Comparison of ENCODE assay signal across 33 cellular contexts in genomic region chr13:106450991-106451390, GRCh38.
"Had no signal": no experiment of that assay in that cellular context is flagged by ENCODE, and none has a peak within 500 bp of the region (broad histone marks: within the 10 kb centered on the region; RNA-seq: fewer than 3 reads in every experiment).

No MANE protein-coding gene starts in this region.

- H3K27ac ChIP-seq: ascending aorta, VCaP had no signal

- H3K36me3 ChIP-seq: ascending aorta had no signal

- H3K9me3 Mint-ChIP-seq: activated CD4-positive, alpha-beta memory T cell treated with anti-CD3 and anti-CD28 coated beads, Interleukin-2, amount 10 ng/mL, durations not matched to agents 7 days and 5 days; activated CD4-positive, alpha-beta T cell treated with anti-CD3 and anti-CD28 coated beads, Interleukin-2, amount 10 ng/mL, durations not matched to agents 7 days and 5 days; activated naive CD4-positive, alpha-beta T cell treated with anti-CD3 and anti-CD28 coated beads, Interleukin-2, amount 10 ng/mL, durations not matched to agents 7 days and 5 days; activated naive CD8-positive, alpha-beta T cell treated with anti-CD3 and anti-CD28 coated beads, Interleukin-2, amount 10 ng/mL, durations not matched to agents 7 days and 5 days; activated naive CD8-positive, alpha-beta T cell treated with anti-CD3 and anti-CD28 coated beads, Interleukin-2, amount 50 U/mL, for 24 hours; activated T-cell treated with anti-CD3 and anti-CD28 coated beads, Interleukin-2, amount 50 U/mL, for 24 hours; activated T-helper 2 cell treated with anti-CD3 and anti-CD28 coated beads, Interferon-gamma antibody, Interleukin-2, Interleukin-4, amounts not matched to agents 10 μg/mL and 5 μg/mL and 100 μg/mL, durations not matched to agents 14 hours and 24 hours and 36 hours; T-cell; T-helper 2 cell treated with Interferon-gamma antibody and Interleukin-4, amounts not matched to agents 5 μg/mL and 100 μg/mL, for 36 hours had no signal

- H3K9me3 ChIP-seq: ascending aorta had no signal

- ATAC-seq: activated CD4-positive, alpha-beta T cell treated with anti-CD3 and anti-CD28 coated beads for 36 hours; activated CD4-positive, CD25-positive, alpha-beta regulatory T cell treated with anti-CD3 and anti-CD28 coated beads, Interleukin-2, amount 50 U/mL, for 24 hours; activated CD8-positive, alpha-beta memory T cell treated with anti-CD3 and anti-CD28 coated beads, Interleukin-2, amount 10 ng/mL, durations not matched to agents 7 days and 5 days; activated CD8-positive, alpha-beta T cell treated with anti-CD3 and anti-CD28 coated beads, Interleukin-2, amount 10 ng/mL, durations not matched to agents 7 days and 5 days; activated naive CD8-positive, alpha-beta T cell treated with anti-CD3 and anti-CD28 coated beads, Interleukin-2, amount 50 U/mL, for 24 hours; T-helper 17 cell had no signal

- H3K4me1 Mint-ChIP-seq: activated CD4-positive, alpha-beta memory T cell treated with anti-CD3 and anti-CD28 coated beads, Interleukin-2, amount 10 ng/mL, durations not matched to agents 7 days and 5 days; activated CD4-positive, alpha-beta T cell treated with anti-CD3 and anti-CD28 coated beads for 36 hours; activated CD4-positive, alpha-beta T cell treated with anti-CD3 and anti-CD28 coated beads, Interleukin-2, amount 10 ng/mL, durations not matched to agents 7 days and 5 days; activated CD8-positive, alpha-beta memory T cell treated with anti-CD3 and anti-CD28 coated beads, Interleukin-2, amount 10 ng/mL, durations not matched to agents 7 days and 5 days; activated naive CD4-positive, alpha-beta T cell treated with anti-CD3 and anti-CD28 coated beads, Interleukin-2, amount 10 ng/mL, durations not matched to agents 7 days and 5 days; activated naive CD4-positive, alpha-beta T cell treated with anti-CD3 and anti-CD28 coated beads, Interleukin-2, amount 50 U/mL, for 24 hours; activated naive CD8-positive, alpha-beta T cell treated with anti-CD3 and anti-CD28 coated beads, Interleukin-2, amount 10 ng/mL, durations not matched to agents 7 days and 5 days; activated naive CD8-positive, alpha-beta T cell treated with anti-CD3 and anti-CD28 coated beads, Interleukin-2, amount 50 U/mL, for 24 hours; T-cell; T-helper 17 cell had no signal

- H3K4me3 Mint-ChIP-seq: activated CD4-positive, alpha-beta memory T cell treated with anti-CD3 and anti-CD28 coated beads, Interleukin-2, amount 10 ng/mL, durations not matched to agents 7 days and 5 days; activated CD4-positive, alpha-beta T cell treated with anti-CD3 and anti-CD28 coated beads for 36 hours; activated CD4-positive, alpha-beta T cell treated with anti-CD3 and anti-CD28 coated beads, Interleukin-2, amount 10 ng/mL, durations not matched to agents 7 days and 5 days; activated CD8-positive, alpha-beta memory T cell treated with anti-CD3 and anti-CD28 coated beads, Interleukin-2, amount 10 ng/mL, durations not matched to agents 7 days and 5 days; activated CD8-positive, alpha-beta T cell treated with anti-CD3 and anti-CD28 coated beads, Interleukin-2, amount 10 ng/mL, durations not matched to agents 7 days and 5 days; activated naive CD4-positive, alpha-beta T cell treated with anti-CD3 and anti-CD28 coated beads, Interleukin-2, amount 10 ng/mL, durations not matched to agents 7 days and 5 days; activated naive CD4-positive, alpha-beta T cell treated with anti-CD3 and anti-CD28 coated beads, Interleukin-2, amount 50 U/mL, for 24 hours; activated naive CD8-positive, alpha-beta T cell; activated naive CD8-positive, alpha-beta T cell treated with anti-CD3 and anti-CD28 coated beads, Interleukin-2, amount 10 ng/mL, durations not matched to agents 7 days and 5 days; activated naive CD8-positive, alpha-beta T cell treated with anti-CD3 and anti-CD28 coated beads, Interleukin-2, amount 50 U/mL, for 24 hours; activated T-cell treated with anti-CD3 and anti-CD28 coated beads, Interleukin-2, amount 50 U/mL, for 24 hours; brain; T-cell; T-helper 17 cell; T-helper 2 cell treated with Interferon-gamma antibody and Interleukin-4, amounts not matched to agents 5 μg/mL and 100 μg/mL, for 36 hours had no signal

- H3K27me3 ChIP-seq: ascending aorta had no signal

- H3K4me3 ChIP-seq: ascending aorta had no signal

- DNase-seq: activated CD4-positive, alpha-beta memory T cell treated with anti-CD3 and anti-CD28 coated beads, Interleukin-2, amount 10 ng/mL, durations not matched to agents 7 days and 5 days; activated CD4-positive, alpha-beta T cell treated with anti-CD3 and anti-CD28 coated beads for 1 hour; activated CD4-positive, alpha-beta T cell treated with anti-CD3 and anti-CD28 coated beads for 36 hours; activated CD4-positive, alpha-beta T cell treated with anti-CD3 and anti-CD28 coated beads for 48 hours; activated CD4-positive, alpha-beta T cell treated with anti-CD3 and anti-CD28 coated beads, Interleukin-2, amount 10 ng/mL, durations not matched to agents 7 days and 5 days; activated CD4-positive, alpha-beta T cell treated with anti-CD3 and anti-CD28 coated beads, Interleukin-2, amount 50 U/mL, for 48 hours; activated CD4-positive, CD25-positive, alpha-beta regulatory T cell; activated CD8-positive, alpha-beta memory T cell treated with anti-CD3 and anti-CD28 coated beads for 24 hours; activated CD8-positive, alpha-beta memory T cell treated with anti-CD3 and anti-CD28 coated beads, Interleukin-2, amount 10 ng/mL, durations not matched to agents 7 days and 5 days; activated CD8-positive, alpha-beta memory T cell treated with anti-CD3 and anti-CD28 coated beads, Interleukin-2, amount 50 U/mL, for 48 hours; activated CD8-positive, alpha-beta T cell treated with anti-CD3 and anti-CD28 coated beads, Interleukin-2, amount 10 ng/mL, durations not matched to agents 7 days and 5 days; activated effector memory CD4-positive, alpha-beta T cell treated with Interleukin-2 at 50 U/mL for 16 hours; activated gamma-delta T cell; activated naive CD4-positive, alpha-beta T cell treated with anti-CD3 and anti-CD28 coated beads, Interleukin-2, amount 10 ng/mL, durations not matched to agents 7 days and 5 days; activated naive CD4-positive, alpha-beta T cell treated with Interleukin-2 at 50 U/mL for 16 hours; activated naive CD8-positive, alpha-beta T cell treated with anti-CD3 and anti-CD28 coated beads, Interleukin-2, amount 10 ng/mL, durations not matched to agents 7 days and 5 days; activated naive CD8-positive, alpha-beta T cell treated with anti-CD3 and anti-CD28 coated beads, Interleukin-2, amount 50 U/mL, for 24 hours; activated T-cell treated with anti-CD3 and anti-CD28 coated beads, Interleukin-2, amount 50 U/mL, for 24 hours; activated T-cell treated with anti-CD3 and anti-CD28 coated beads, Interleukin-2, amount 50 U/mL, for 48 hours; amygdala; anterior cingulate cortex; central memory CD4-positive, alpha-beta T cell; T-cell; T-helper 17 cell; T-helper 9 cell had no signal

- H3K36me3 Mint-ChIP-seq: activated CD8-positive, alpha-beta memory T cell treated with anti-CD3 and anti-CD28 coated beads, Interleukin-2, amount 10 ng/mL, durations not matched to agents 7 days and 5 days; activated naive CD4-positive, alpha-beta T cell treated with anti-CD3 and anti-CD28 coated beads, Interleukin-2, amount 10 ng/mL, durations not matched to agents 7 days and 5 days; activated naive CD4-positive, alpha-beta T cell treated with anti-CD3 and anti-CD28 coated beads, Interleukin-2, amount 50 U/mL, for 24 hours; activated naive CD8-positive, alpha-beta T cell; activated naive CD8-positive, alpha-beta T cell treated with anti-CD3 and anti-CD28 coated beads, Interleukin-2, amount 10 ng/mL, durations not matched to agents 7 days and 5 days; brain; T-cell had no signal

- H3K27ac Mint-ChIP-seq: activated CD4-positive, alpha-beta memory T cell treated with anti-CD3 and anti-CD28 coated beads, Interleukin-2, amount 10 ng/mL, durations not matched to agents 7 days and 5 days; activated CD4-positive, alpha-beta T cell treated with anti-CD3 and anti-CD28 coated beads for 36 hours; activated CD4-positive, alpha-beta T cell treated with anti-CD3 and anti-CD28 coated beads, Interleukin-2, amount 10 ng/mL, durations not matched to agents 7 days and 5 days; activated CD8-positive, alpha-beta memory T cell treated with anti-CD3 and anti-CD28 coated beads, Interleukin-2, amount 10 ng/mL, durations not matched to agents 7 days and 5 days; activated CD8-positive, alpha-beta T cell treated with anti-CD3 and anti-CD28 coated beads, Interleukin-2, amount 10 ng/mL, durations not matched to agents 7 days and 5 days; activated naive CD4-positive, alpha-beta T cell treated with anti-CD3 and anti-CD28 coated beads, Interleukin-2, amount 10 ng/mL, durations not matched to agents 7 days and 5 days; activated naive CD4-positive, alpha-beta T cell treated with anti-CD3 and anti-CD28 coated beads, Interleukin-2, amount 50 U/mL, for 24 hours; activated naive CD8-positive, alpha-beta T cell; activated naive CD8-positive, alpha-beta T cell treated with anti-CD3 and anti-CD28 coated beads, Interleukin-2, amount 10 ng/mL, durations not matched to agents 7 days and 5 days; activated naive CD8-positive, alpha-beta T cell treated with anti-CD3 and anti-CD28 coated beads, Interleukin-2, amount 50 U/mL, for 24 hours; activated T-cell treated with anti-CD3 and anti-CD28 coated beads, Interleukin-2, amount 50 U/mL, for 24 hours; activated T-helper 2 cell treated with anti-CD3 and anti-CD28 coated beads, Interferon-gamma antibody, Interleukin-2, Interleukin-4, amounts not matched to agents 10 μg/mL and 5 μg/mL and 100 μg/mL, durations not matched to agents 14 hours and 24 hours and 36 hours; brain; T-cell; T-helper 17 cell; T-helper 2 cell treated with Interferon-gamma antibody and Interleukin-4, amounts not matched to agents 5 μg/mL and 100 μg/mL, for 36 hours had no signal
